8 cellular contexts compared by ENCODE assay signal in genomic region chr3:42032693-42033349, GRCh38. TPM values are rescaled to one million over a fixed set of nuclear protein-coding genes. Genes with fewer than 3 reads are reported as not detected.
DNase-seq lines count a peak whose midpoint lies in the region; ATAC-seq and TF ChIP-seq lines count a peak whose summit lies in the region.

No MANE protein-coding gene starts in this region.

- H3K4me1 Mint-ChIP-seq in activated naive CD8-positive, alpha-beta T cell treated with anti-CD3 and anti-CD28 coated beads for 36 hours = peaks cover 20% of the 10 kb centered on the region
- H3K4me1 Mint-ChIP-seq in H9 = peaks cover 31 to 33% of the 10 kb centered on the region in 2 experiments

- no peaks in the 10 kb centered on the region for H3K27me3 Mint-ChIP-seq in activated naive CD8-positive, alpha-beta T cell treated with anti-CD3 and anti-CD28 coated beads for 36 hours
- H3K27me3 Mint-ChIP-seq in H9 (ENCODE audit: low read depth) = no peaks in the 10 kb centered on the region

- H2BK20ac ChIP-seq in H9 (ENCODE audit: low read depth, low read length, poor library complexity, severe bottlenecking) = no peak overlapping the region

- no peak overlapping the region for H3K9ac ChIP-seq in H9 (ENCODE audit: extremely low read depth, insufficient read length, low read length)

- H3K4ac ChIP-seq in H9 (ENCODE audit: low read depth, low read length) = no peak overlapping the region

- no peak overlapping the region for H4K5ac ChIP-seq in H9 (ENCODE audit: insufficient read length, low read depth, low read length)

- H3K9me3 ChIP-seq in psoas muscle = no peaks in the 10 kb centered on the region
- H3K9me3 ChIP-seq in H9 (ENCODE audit: control insufficient read depth, low read depth, low read length) = no peaks in the 10 kb centered on the region

- peaks cover 3% of the 10 kb centered on the region; the same call in 1 of the 2 replicates for H3K79me2 ChIP-seq in H9 (ENCODE audit: insufficient read depth, low read length)

- H3K14ac ChIP-seq in H9 (ENCODE audit: insufficient read depth, low read length) = no peak overlapping the region

- DNase-seq in SW480 (ENCODE audit: low spot score) (peak; percentile 44), foreskin fibroblast (peak; percentile 98), psoas muscle (peak; percentile 83 to 85), H9 (no peak)
- DNase-seq in activated naive CD8-positive, alpha-beta T cell treated with anti-CD3 and anti-CD28 coated beads for 36 hours = no peak

- peaks cover 3% of the 10 kb centered on the region for H3K79me1 ChIP-seq in H9 (ENCODE audit: insufficient read depth, low read depth, low read length, poor library complexity, severe bottlenecking)

- no peak overlapping the region for H2BK15ac ChIP-seq in H9 (ENCODE audit: low read depth, low read length)

- H3K36me3 ChIP-seq in psoas muscle (ENCODE audit: insufficient read depth in 1 of 2, low read depth in 1 of 2) = peaks cover 0 to 12% of the 10 kb centered on the region in 2 donors

- 36 to 45% (median 37%) methylated on average over 15 of the region's 15 CpGs for WGBS in psoas muscle, 3 donors
- no CpG with 5 or more reads among the region's 15 CpGs for WGBS in H9 (ENCODE audit: extremely low coverage, insufficient read length, low lambda C conversion rate)

- no peaks in the 10 kb centered on the region for H3K23me2 ChIP-seq in H9 (ENCODE audit: insufficient read length, low read depth, low read length, poor library complexity, severe bottlenecking)

- H3K27me3 ChIP-seq in psoas muscle (ENCODE audit: insufficient read depth in 3 of 3, low read length in 2 of 3) (no peaks in the 10 kb centered on the region), H9 (ENCODE audit: insufficient read depth, low read length) (no peaks in the 10 kb centered on the region)

- H4K8ac ChIP-seq in H9 (replicated peaks; ENCODE audit: insufficient read length, low read depth, low read length) = no peak overlapping the region

- H3K27ac Mint-ChIP-seq in activated naive CD8-positive, alpha-beta T cell treated with anti-CD3 and anti-CD28 coated beads for 36 hours = no peak overlapping the region
- peak overlapping the region in 1 of 3 experiments; percentile 72; a peak in 2 of 7 replicates for H3K27ac Mint-ChIP-seq in H9

- H2AFZ ChIP-seq in H9 (ENCODE audit: low read length) = no peak overlapping the region

- H3T11ph ChIP-seq in H9 (ENCODE audit: low read length) = no peak overlapping the region

- no peak for TF ChIP-seq RAD21 in Ishikawa (IDR thresholded peaks at IDR 0.05; ENCODE audit: low read depth)

- H3K23ac ChIP-seq in H9 (ENCODE audit: insufficient read length, low read depth, low read length) = no peak overlapping the region

- H3K36me3 Mint-ChIP-seq in activated naive CD8-positive, alpha-beta T cell treated with anti-CD3 and anti-CD28 coated beads for 36 hours = peaks cover 17% of the 10 kb centered on the region
- H3K36me3 Mint-ChIP-seq in H9 (ENCODE audit: insufficient read depth in 1 of 3, low read depth in 3 of 3) = peaks cover 3 to 27% (median 7%) of the 10 kb centered on the region in 3 experiments

- peaks cover 76% of the 10 kb centered on the region for H3K4me1 ChIP-seq in psoas muscle
- H3K4me1 ChIP-seq in H9 (ENCODE audit: insufficient read depth, low read length) = peaks cover 8% of the 10 kb centered on the region; the same call in 1 of the 2 replicates

- H3K4me2 ChIP-seq in H9 (ENCODE audit: insufficient read depth, insufficient read length, low read length) = no peak overlapping the region

- H3K56ac ChIP-seq in H9 (ENCODE audit: insufficient read length, low read depth, low read length) = no peak overlapping the region

- no peak for TF ChIP-seq CTCF in foreskin fibroblast (IDR thresholded peaks at IDR 0.05; ENCODE audit: low read depth, low read length)
- no peak for TF ChIP-seq CTCF in psoas muscle (IDR thresholded peaks at IDR 0.05)
- no peak for TF ChIP-seq CTCF in H9 (conservative IDR thresholded peaks at IDR 0.05)

- no peak for TF ChIP-seq EP300 in Ishikawa (IDR thresholded peaks at IDR 0.05; ENCODE audit: borderline replicate concordance)

- H2BK5ac ChIP-seq in H9 (ENCODE audit: insufficient read length, low read length) = no peak overlapping the region

- peaks cover 4% of the 10 kb centered on the region for H3K9me3 Mint-ChIP-seq in activated naive CD8-positive, alpha-beta T cell treated with anti-CD3 and anti-CD28 coated beads for 36 hours
- H3K9me3 Mint-ChIP-seq in H9 = peaks cover 4 to 8% of the 10 kb centered on the region in 2 experiments; a peak in 3 of 5 replicates

- H4K20me1 ChIP-seq in H9 (ENCODE audit: control insufficient read depth, insufficient read depth, insufficient read length) = no peaks in the 10 kb centered on the region

- intact Hi-C loops in psoas muscle (cut with DNase I) = no loop called here

- H2BK12ac ChIP-seq in H9 (ENCODE audit: insufficient read length, low read depth, low read length) = no peak overlapping the region

- H2BK120ac ChIP-seq in H9 (ENCODE audit: low read depth, low read length, poor library complexity, severe bottlenecking) = no peak overlapping the region

- no peak overlapping the region for H3K18ac ChIP-seq in H9 (ENCODE audit: insufficient read length, low read depth, low read length)

- no peak overlapping the region for H4K91ac ChIP-seq in H9 (ENCODE audit: insufficient read length, low read depth, low read length)

- ATAC-seq in psoas muscle = peak; percentile 25 to 50 (median 36)
- no peak for ATAC-seq in HG02759 (IDR thresholded peaks at IDR 0.05; ENCODE audit: unreplicated experiment)
- ATAC-seq in HG03571 (IDR thresholded peaks at IDR 0.05; ENCODE audit: unreplicated experiment) = no peak

- H3K27ac ChIP-seq in psoas muscle (peak overlapping the region; percentile 92), H9 (ENCODE audit: insufficient read length, low read depth, low read length) (no peak overlapping the region)

- H3K4me3 ChIP-seq in foreskin fibroblast (ENCODE audit: low read depth in 1 of 2, low read length in 2 of 2) = peak overlapping the region in 1 of 2 donors; percentile 9
- no peak overlapping the region for H3K4me3 ChIP-seq in psoas muscle

- no peak overlapping the region for H3K4me3 Mint-ChIP-seq in activated naive CD8-positive, alpha-beta T cell treated with anti-CD3 and anti-CD28 coated beads for 36 hours
- no peak overlapping the region for H3K4me3 Mint-ChIP-seq in H9

- H2AK5ac ChIP-seq in H9 (ENCODE audit: insufficient read length, low read length) = no peak overlapping the region

TF ChIP-seq in Ishikawa, 13 proteins besides CTCF, POLR2A, EP300 and RAD21:
- TF ChIP-seq ZBTB7A (IDR thresholded peaks at IDR 0.05; ENCODE audit: low read depth) = no peak
- peak; percentile 58 for TF ChIP-seq CEBPB (IDR thresholded peaks at IDR 0.05)
- no peak for TF ChIP-seq YY1 (IDR thresholded peaks at IDR 0.05; ENCODE audit: low read depth)
- TF ChIP-seq TAF1 (IDR thresholded peaks at IDR 0.05; ENCODE audit: low read depth) = no peak

RNA-seq across cellular contexts. Expression of gene TRAK1, which starts 58.3 kb away (rescaled TPM):
- total RNA-seq in psoas muscle (100 to 1,000 TPM in 3 of 4 donors, 10 to 100 TPM in 1; 94.8 to 128 (median 120) TPM), H9 (2021) (30.6 and 34.2 TPM in 2 replicates)
- polyA plus RNA-seq in psoas muscle = 10 to 100 TPM; 30.8 to 68.2 (median 45.2) TPM
- 10 to 100 TPM; 22.3 to 22.8 TPM for total RNA-seq in activated naive CD8-positive, alpha-beta T cell treated with anti-CD3 and anti-CD28 coated beads for 36 hours

Comparison
In these comparisons a context has a peak if more than half of its experiments do, and no peak if none do; other contexts are left out.
1. DNase-seq: peak in SW480 (single experiment), foreskin fibroblast (2 of 2) and psoas muscle (2 of 2); none in activated naive CD8-positive, alpha-beta T cell treated with anti-CD3 and anti-CD28 coated beads for 36 hours (single experiment) and H9 (single experiment).
2. ATAC-seq: peak in psoas muscle (4 of 4); none in HG02759 (single experiment) and HG03571 (single experiment).